ENCODE assay signal across 20 cellular contexts in genomic region chr3:11611271-11611893, GRCh38. TPM values are rescaled to one million over a fixed set of nuclear protein-coding genes. Genes with fewer than 3 reads are reported as not detected.
A peak's percentile ranks its signal among the peaks of the same experiment; 100 is the strongest.
DNase-seq lines count a peak whose midpoint lies in the region; ATAC-seq and TF ChIP-seq lines count a peak whose summit lies in the region.
"Had no signal": no experiment of that assay in that cellular context is flagged by ENCODE, and none has a peak within 500 bp of the region (broad histone marks: within the 10 kb centered on the region; RNA-seq: fewer than 3 reads in every experiment).

No MANE protein-coding gene starts in this region.

- H3K36me3 ChIP-seq in cardiac muscle cell = no peaks in the 10 kb centered on the region
- H3K36me3 ChIP-seq: pancreas had no signal

- H3K4me1 Mint-ChIP-seq in chondrocyte (ENCODE audit: low read depth) (peaks cover 99% of the 10 kb centered on the region), neural crest cell (peaks cover 95% of the 10 kb centered on the region), type B pancreatic cell (ENCODE audit: unreplicated experiment) (peaks cover 94% of the 10 kb centered on the region)

- H3K4me1 ChIP-seq in cardiac muscle cell (ENCODE audit: low read depth) = peaks cover 68% of the 10 kb centered on the region
- H3K4me1 ChIP-seq: A549 had no signal

- no peak for ATAC-seq in GM18498 (IDR thresholded peaks at IDR 0.05; ENCODE audit: unreplicated experiment)
- ATAC-seq: A549; activated CD8-positive, alpha-beta T cell treated with anti-CD3 and anti-CD28 coated beads, Interleukin-2, amount 10 ng/mL, durations not matched to agents 7 days and 5 days; pancreas; stimulated activated naive B cell treated with anti-CD40 and anti-IgM and Interleukin-4, amounts not matched to agents 10 μg/mL and 1 μg/mL and 100 μg/mL, for 72 hours had no signal

- H3K9me3 ChIP-seq in cardiac muscle cell (ENCODE audit: low read depth) = no peaks in the 10 kb centered on the region
- H3K9me3 ChIP-seq: A549, pancreas had no signal

- H3K4me3 Mint-ChIP-seq in chondrocyte (ENCODE audit: unreplicated experiment) (peak overlapping the region; percentile 2), neural crest cell (peak overlapping the region; percentile 87), type B pancreatic cell (peak overlapping the region; percentile 58)
- H3K4me3 Mint-ChIP-seq: activated CD8-positive, alpha-beta T cell treated with anti-CD3 and anti-CD28 coated beads, Interleukin-2, amount 10 ng/mL, durations not matched to agents 7 days and 5 days; activated naive CD8-positive, alpha-beta T cell treated with anti-CD3 and anti-CD28 coated beads for 36 hours; stimulated activated naive B cell treated with anti-CD40 and anti-IgM and Interleukin-4, amounts not matched to agents 10 μg/mL and 1 μg/mL and 100 μg/mL, for 72 hours had no signal

- H3K27ac ChIP-seq in cardiac muscle cell = peak overlapping the region; percentile 31
- H3K27ac ChIP-seq: A549, C4-2B, KMS-11, pancreas had no signal

- intact Hi-C loops in cardiac septum (cut with DNase I) = no loop called here

- H3K9me3 Mint-ChIP-seq in chondrocyte (ENCODE audit: low read depth) = no peaks in the 10 kb centered on the region
- no peaks in the 10 kb centered on the region for H3K9me3 Mint-ChIP-seq in neural crest cell
- H3K9me3 Mint-ChIP-seq in type B pancreatic cell = no peaks in the 10 kb centered on the region
- H3K9me3 Mint-ChIP-seq: activated naive CD8-positive, alpha-beta T cell treated with anti-CD3 and anti-CD28 coated beads for 36 hours; stimulated activated naive B cell treated with anti-CD40 and anti-IgM and Interleukin-4, amounts not matched to agents 10 μg/mL and 1 μg/mL and 100 μg/mL, for 72 hours had no signal

- H3K27me3 Mint-ChIP-seq in chondrocyte (ENCODE audit: low read depth) (no peaks in the 10 kb centered on the region), neural crest cell (ENCODE audit: low read depth) (no peaks in the 10 kb centered on the region), type B pancreatic cell (no peaks in the 10 kb centered on the region)
- H3K27me3 Mint-ChIP-seq: activated naive CD8-positive, alpha-beta T cell treated with anti-CD3 and anti-CD28 coated beads for 36 hours; stimulated activated naive B cell treated with anti-CD40 and anti-IgM and Interleukin-4, amounts not matched to agents 10 μg/mL and 1 μg/mL and 100 μg/mL, for 72 hours had no signal

- DNase-seq in cardiac muscle cell (ENCODE audit: low read depth in 1 of 2, low spot score in 1 of 2) (no peak), cardiac septum (ENCODE audit: low spot score) (no peak), chondrocyte (ENCODE audit: low spot score) (no peak), neural crest cell (ENCODE audit: low read depth, low spot score) (no peak), type B pancreatic cell (ENCODE audit: extremely low spot score, unreplicated experiment) (no peak), mesenteric fat pad (ENCODE audit: low spot score) (no peak), NOMO-1 treated with DMSO at 0.1 percent for 48 hours (lab: John Stamatoyannopoulos, UW; ENCODE audit: unreplicated experiment) (no peak)
- DNase-seq: activated CD8-positive, alpha-beta T cell treated with anti-CD3 and anti-CD28 coated beads, Interleukin-2, amount 10 ng/mL, durations not matched to agents 7 days and 5 days; activated naive CD8-positive, alpha-beta T cell treated with anti-CD3 and anti-CD28 coated beads for 36 hours; activated T-cell treated with anti-CD3 and anti-CD28 coated beads, Interleukin-2, amount 50 U/mL, for 48 hours; central memory CD4-positive, alpha-beta T cell; GOT3; NCI-H1092; NCI-H774; pancreas; stimulated activated naive B cell treated with anti-CD40 and anti-IgM and Interleukin-4, amounts not matched to agents 10 μg/mL and 1 μg/mL and 100 μg/mL, for 72 hours had no signal

- no peak for TF ChIP-seq CTCF in cardiac muscle cell (IDR thresholded peaks at IDR 0.05; ENCODE audit: low read depth, low read length)
- TF ChIP-seq CTCF in chondrocyte (IDR thresholded peaks at IDR 0.05) = no peak
- TF ChIP-seq CTCF in neural crest cell (conservative IDR thresholded peaks at IDR 0.05) = no peak
- TF ChIP-seq CTCF in type B pancreatic cell (conservative IDR thresholded peaks at IDR 0.05) = no peak

- H3K36me3 Mint-ChIP-seq in chondrocyte (ENCODE audit: low read depth) (peaks cover 6% of the 10 kb centered on the region), neural crest cell (ENCODE audit: low read depth) (peaks cover 5% of the 10 kb centered on the region), type B pancreatic cell (peaks cover 23% of the 10 kb centered on the region)

- H3K27ac Mint-ChIP-seq in chondrocyte (ENCODE audit: unreplicated experiment) = peak overlapping the region; percentile 99
- H3K27ac Mint-ChIP-seq in neural crest cell (ENCODE audit: unreplicated experiment) = peak overlapping the region; percentile 96
- peak overlapping the region; percentile 75 for H3K27ac Mint-ChIP-seq in type B pancreatic cell
- H3K27ac Mint-ChIP-seq: activated CD8-positive, alpha-beta T cell treated with anti-CD3 and anti-CD28 coated beads, Interleukin-2, amount 10 ng/mL, durations not matched to agents 7 days and 5 days; activated naive CD8-positive, alpha-beta T cell treated with anti-CD3 and anti-CD28 coated beads for 36 hours; stimulated activated naive B cell treated with anti-CD40 and anti-IgM and Interleukin-4, amounts not matched to agents 10 μg/mL and 1 μg/mL and 100 μg/mL, for 72 hours had no signal

- H3K4me3 ChIP-seq in cardiac muscle cell = no peak overlapping the region
- H3K4me3 ChIP-seq: A549, pancreas had no signal

- no peaks in the 10 kb centered on the region for H3K27me3 ChIP-seq in cardiac muscle cell
- H3K27me3 ChIP-seq: pancreas had no signal

RNA-seq across cellular contexts. Expression of gene VGLL4, which starts 32.3 kb away (rescaled TPM):
- 139 and 147 TPM in 2 replicates for total RNA-seq in cardiac muscle cell
- 62.9 and 76.5 TPM in 2 replicates for polyA plus RNA-seq in cardiac muscle cell
- total RNA-seq in cardiac septum = 40.7 TPM
- 102 to 141 TPM (median 141 TPM) in 3 replicates for total RNA-seq in chondrocyte
- total RNA-seq in neural crest cell = 82.8 and 90.2 TPM in 2 replicates
- 78.5 and 111 TPM in 2 replicates for total RNA-seq in type B pancreatic cell (ENCODE audit: low replicate concordance)
- 57.5 TPM for total RNA-seq in mesenteric fat pad

Comparison
In these comparisons a context has a peak if more than half of its experiments do, and no peak if none do; other contexts are left out.
1. H3K4me3 Mint-ChIP-seq: peak in every context shown above with its lines; median percentile 87 in neural crest cell; 58 in type B pancreatic cell; 2 in chondrocyte.